In the genomic region with DNA sequence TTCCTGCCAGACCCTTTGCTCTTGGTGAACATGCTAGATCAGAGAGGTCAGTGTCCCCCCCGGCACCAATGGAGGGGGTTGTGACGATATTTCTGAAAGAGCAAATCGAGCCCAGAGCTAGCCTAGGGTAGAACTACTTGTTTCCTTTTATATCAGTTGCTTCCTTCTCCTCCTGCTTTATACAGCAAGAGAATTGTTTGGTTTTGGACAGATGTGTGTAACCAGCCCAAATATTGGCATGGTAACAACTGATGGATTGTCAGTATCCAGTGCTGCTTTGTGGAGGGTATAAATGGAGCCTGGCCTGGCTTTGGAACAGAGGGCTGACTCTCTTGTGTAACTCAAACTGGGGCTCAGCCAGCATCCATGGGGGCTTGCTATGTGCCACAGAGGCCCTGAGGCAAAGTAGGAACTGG, we compare ENCODE assay signal across 23 cellular contexts. TPM values are rescaled to one million over a fixed set of nuclear protein-coding genes. Genes with fewer than 3 reads are reported as not detected.
A peak's percentile ranks its signal among the peaks of the same experiment; 100 is the strongest.
DNase-seq lines count a peak whose midpoint lies in the region; TF ChIP-seq lines count a peak whose summit lies in the region.
"Had no signal": no experiment of that assay in that cellular context is flagged by ENCODE, and none has a peak within 500 bp of the region (broad histone marks: within the 10 kb centered on the region; RNA-seq: fewer than 3 reads in every experiment).

No MANE protein-coding gene starts in this region.

- H3K4me3 Mint-ChIP-seq in activated naive CD8-positive, alpha-beta T cell treated with anti-CD3 and anti-CD28 coated beads for 36 hours = no peak overlapping the region
- H3K4me3 Mint-ChIP-seq: activated CD4-positive, alpha-beta T cell treated with anti-CD3 and anti-CD28 coated beads, Interleukin-2, amount 10 ng/mL, durations not matched to agents 24 days and 14 days; activated T-cell treated with anti-CD3 and anti-CD28 coated beads, Interleukin-2, amount 50 U/mL, for 72 hours; CD14-positive monocyte; H9 had no signal

- H3K27me3 ChIP-seq in dorsolateral prefrontal cortex = no peaks in the 10 kb centered on the region
- H3K27me3 ChIP-seq: foreskin keratinocyte, transverse colon had no signal

- H3K4me1 Mint-ChIP-seq in activated naive CD8-positive, alpha-beta T cell treated with anti-CD3 and anti-CD28 coated beads for 36 hours = no peaks in the 10 kb centered on the region
- H3K4me1 Mint-ChIP-seq: CD14-positive monocyte, H9 had no signal

- H3K4me3 ChIP-seq in dorsolateral prefrontal cortex = peak overlapping the region in 5 of 59 donors; percentile 1 to 25 (median 7)
- H3K4me3 ChIP-seq: transverse colon had no signal

- H3K27ac Mint-ChIP-seq in activated naive CD8-positive, alpha-beta T cell treated with anti-CD3 and anti-CD28 coated beads for 36 hours = no peak overlapping the region
- H3K27ac Mint-ChIP-seq: activated CD4-positive, alpha-beta T cell treated with anti-CD3 and anti-CD28 coated beads, Interleukin-2, amount 10 ng/mL, durations not matched to agents 24 days and 14 days; H9 had no signal

- H3K27ac ChIP-seq in dorsolateral prefrontal cortex = peak overlapping the region in 58 of 59 donors; percentile 68 to 99 (median 94)
- H3K27ac ChIP-seq: foreskin keratinocyte, transverse colon, VCaP had no signal

- H3K36me3 Mint-ChIP-seq in activated naive CD8-positive, alpha-beta T cell treated with anti-CD3 and anti-CD28 coated beads for 36 hours = peaks cover 21% of the 10 kb centered on the region

- in situ Hi-C loops in SK-MEL-5 (cut with HindIII; ENCODE audit: low pct_unique_long_range_greater_than_20kb, low sequenced_read_pairs) = no loop called here

- H3K27me3 Mint-ChIP-seq in activated naive CD8-positive, alpha-beta T cell treated with anti-CD3 and anti-CD28 coated beads for 36 hours = no peaks in the 10 kb centered on the region
- H3K27me3 Mint-ChIP-seq: activated CD4-positive, alpha-beta T cell treated with anti-CD3 and anti-CD28 coated beads, Interleukin-2, amount 10 ng/mL, durations not matched to agents 24 days and 14 days had no signal

- intact Hi-C loops in dorsolateral prefrontal cortex (cut with DNase I) (no loop called here), posterior cingulate gyrus (cut with DNase I) (no loop called here)

- no peaks in the 10 kb centered on the region for H3K9me3 Mint-ChIP-seq in activated naive CD8-positive, alpha-beta T cell treated with anti-CD3 and anti-CD28 coated beads for 36 hours
- H3K9me3 Mint-ChIP-seq: activated CD4-positive, alpha-beta T cell treated with anti-CD3 and anti-CD28 coated beads, Interleukin-2, amount 10 ng/mL, durations not matched to agents 24 days and 14 days; activated T-cell treated with anti-CD3 and anti-CD28 coated beads, Interleukin-2, amount 50 U/mL, for 72 hours; CD14-positive monocyte; H9 had no signal

- peak in 1 of 56 donors; percentile 6 for TF ChIP-seq CTCF in dorsolateral prefrontal cortex (IDR thresholded peaks at IDR 0.05 in 54 of 56, conservative IDR thresholded peaks at IDR 0.05 in 2 of 56; ENCODE audit: low read depth in 1 of 56, partially characterized antibody in 56 of 56)

- DNase-seq in SK-MEL-5 (ENCODE audit: low read depth, low spot score) (peak; percentile 96), dorsolateral prefrontal cortex (peak; percentile 19 to 94 (median 82)), hypothalamus (lab: John Stamatoyannopoulos, UW) (peak in 42 of 51 donors; percentile 23 to 94 (median 76)), posterior cingulate gyrus (peak in 8 of 10 donors; percentile 58 to 96 (median 78)), activated gamma-delta T cell (lab: John Stamatoyannopoulos, UW) (no peak), cerebellum (ENCODE audit: low spot score) (no peak), NCI-H345 treated with DMSO at 0.1 percent for 48 hours (lab: John Stamatoyannopoulos, UW; ENCODE audit: unreplicated experiment) (no peak)
- no peak for DNase-seq in activated naive CD8-positive, alpha-beta T cell treated with anti-CD3 and anti-CD28 coated beads for 36 hours
- DNase-seq: activated CD4-positive, alpha-beta T cell treated with anti-CD3 and anti-CD28 coated beads, Interleukin-2, amount 10 ng/mL, durations not matched to agents 24 days and 14 days; activated naive CD4-positive, alpha-beta T cell treated with anti-CD3 and anti-CD28 coated beads, Interleukin-2, amount 50 U/mL, for 16 hours; activated T-cell treated with anti-CD3 and anti-CD28 coated beads, Interleukin-2, amount 50 U/mL, for 72 hours; effector CD4-positive, alpha-beta T cell; foreskin keratinocyte; H9; Kasumi-1; NCI-H1694; NCI-H526; SK-N-SH; stimulated activated CD4-positive, alpha-beta T cell treated with anti-CD3 and anti-CD28 coated beads, Interleukin-12 subunit alpha, Interleukin-12 subunit beta, amount 100 ng/mL, for 4 hours; stimulated activated naive CD8-positive, alpha-beta T cell treated with anti-CD3 and anti-CD28 coated beads, Interleukin-15, Interleukin-2, amounts not matched to agents 100 U/mL and 50 U/mL, for 24 hours; transverse colon had no signal

RNA-seq across cellular contexts. Expression of a gene that starts 27.2 kb away (rescaled TPM):
- total RNA-seq in SK-MEL-5 (2014; rRNA removed; shearing (Covaris generic)) = 75.5 and 94.4 TPM in 2 replicates
- polyA plus RNA-seq in SK-MEL-5 (2015; cell fraction: cytosol; rRNA removed) = 236 and 282 TPM in 2 replicates
- polyA plus RNA-seq in SK-MEL-5 (2015; cell fraction: nucleus; rRNA removed) = 256 and 261 TPM in 2 replicates
- total RNA-seq in dorsolateral prefrontal cortex (100 to 1,000 TPM in 82 of 120 experiments, 10 to 100 TPM in 38; 71.7 to 193 (median 110) TPM), cerebellum (40.0 TPM)
- total RNA-seq in activated naive CD8-positive, alpha-beta T cell treated with anti-CD3 and anti-CD28 coated beads for 36 hours = 10 to 100 TPM; 79.8 to 88.6 TPM

RNA-seq across cellular contexts. Expression of a gene that starts 28.6 kb away (rescaled TPM):
- total RNA-seq in SK-MEL-5 (2014; rRNA removed; shearing (Covaris generic)) = 3.7 and 5.0 TPM in 2 replicates
- 5.5 and 9.3 TPM in 2 replicates for polyA plus RNA-seq in SK-MEL-5 (2015; cell fraction: cytosol; rRNA removed)
- 29.8 and 46.1 TPM in 2 replicates for polyA plus RNA-seq in SK-MEL-5 (2015; cell fraction: nucleus; rRNA removed)
- 10 to 100 TPM in 113 of 120 experiments, 1 to 10 TPM in 7; 3.1 to 59.1 (median 19.8) TPM for total RNA-seq in dorsolateral prefrontal cortex
- 8.3 TPM for total RNA-seq in cerebellum
- total RNA-seq in activated naive CD8-positive, alpha-beta T cell treated with anti-CD3 and anti-CD28 coated beads for 36 hours = under 1 TPM; 0.42 to 0.74 TPM

RNA-seq across cellular contexts. Expression of a gene that starts 29.3 kb away (rescaled TPM):
- 291 and 314 TPM in 2 replicates for total RNA-seq in SK-MEL-5 (2014; rRNA removed; shearing (Covaris generic))
- polyA plus RNA-seq in SK-MEL-5 (2015; cell fraction: cytosol; rRNA removed) = 197 and 253 TPM in 2 replicates
- 56.5 and 82.1 TPM in 2 replicates for polyA plus RNA-seq in SK-MEL-5 (2015; cell fraction: nucleus; rRNA removed)
- total RNA-seq in dorsolateral prefrontal cortex (10 to 100 TPM; 13.7 to 37.5 (median 22.9) TPM), cerebellum (33.6 TPM)
- 10 to 100 TPM; 95.2 to 99.2 TPM for total RNA-seq in activated naive CD8-positive, alpha-beta T cell treated with anti-CD3 and anti-CD28 coated beads for 36 hours

RNA-seq across cellular contexts. Expression of a gene that starts 39.9 kb away (rescaled TPM):
- 1,210 and 1,292 TPM in 2 replicates for total RNA-seq in SK-MEL-5 (2014; rRNA removed; shearing (Covaris generic))
- polyA plus RNA-seq in SK-MEL-5 (2015; cell fraction: cytosol; rRNA removed) = 1,322 and 1,342 TPM in 2 replicates
- polyA plus RNA-seq in SK-MEL-5 (2015; cell fraction: nucleus; rRNA removed) = 139 and 165 TPM in 2 replicates
- 100 to 1,000 TPM in 85 of 120 experiments, 10 to 100 TPM in 35; 75.2 to 173 (median 106) TPM for total RNA-seq in dorsolateral prefrontal cortex
- total RNA-seq in cerebellum = 98.6 TPM
- total RNA-seq in activated naive CD8-positive, alpha-beta T cell treated with anti-CD3 and anti-CD28 coated beads for 36 hours = 100 to 1,000 TPM; 315 to 318 TPM

Comparison
In these comparisons a context has a peak if more than half of its experiments do, and no peak if none do; other contexts are left out.
1. DNase-seq: peak in SK-MEL-5 (single experiment), dorsolateral prefrontal cortex (10 of 10), hypothalamus (42 of 51) and posterior cingulate gyrus (8 of 10); none in activated gamma-delta T cell (single experiment), cerebellum (single experiment), NCI-H345 treated with DMSO at 0.1 percent for 48 hours (single experiment) and activated naive CD8-positive, alpha-beta T cell treated with anti-CD3 and anti-CD28 coated beads for 36 hours (single experiment).